8 cellular contexts compared by ENCODE assay signal in the genomic region with DNA sequence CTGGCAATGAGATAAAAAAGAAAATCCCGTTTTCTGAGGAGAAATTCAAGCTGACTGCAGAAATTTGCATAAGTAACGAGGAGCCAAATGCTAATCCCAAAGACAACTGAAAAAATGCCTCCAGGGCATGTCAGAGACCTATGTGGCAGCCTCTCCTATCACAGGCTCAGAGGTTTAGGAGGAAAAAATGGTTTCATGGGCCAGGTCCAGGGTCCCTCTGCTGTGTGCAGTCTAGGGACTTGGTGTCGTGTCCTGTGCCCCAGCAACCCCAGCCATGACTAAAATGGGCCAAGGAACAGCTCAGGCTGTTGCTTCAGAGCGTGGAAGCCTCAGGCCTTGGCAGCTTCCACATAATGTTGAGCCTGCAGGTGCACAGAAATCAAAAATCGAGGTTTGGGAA.
"Had no signal": no experiment of that assay in that cellular context is flagged by ENCODE, and none has a peak within 500 bp of the region (broad histone marks: within the 10 kb centered on the region; RNA-seq: fewer than 3 reads in every experiment).

No MANE protein-coding gene starts in this region.

- ATAC-seq: GM12878 had no signal

- DNase-seq: GDM1, GF-D8 had no signal

- FAIRE-seq: G401.6, GM12878, GM12891, GM12892, GM18507, GM19239 had no signal

- H3K4me3 ChIP-seq: GM12878 had no signal
